ENCODE assay signal across 8 cellular contexts in genomic region chr4:139085141-139085540, GRCh38.
DNase-seq lines count a peak whose midpoint lies in the region; ATAC-seq and TF ChIP-seq lines count a peak whose summit lies in the region.

No MANE protein-coding gene starts in this region.

- H3K9me3 ChIP-seq in WERI-Rb-1 (ENCODE audit: severe bottlenecking): no peaks in the 10 kb centered on the region

- H3K27ac ChIP-seq in WERI-Rb-1: peak overlapping the region; percentile 94; the same call in 1 of the 2 replicates

- H3K36me3 Mint-ChIP-seq in glutamatergic neuron (ENCODE audit: unreplicated experiment): no peaks in the 10 kb centered on the region

- in situ Hi-C loops in GM13976 (cut with MboI; ENCODE audit: low sequenced_read_pairs, unreplicated experiment): no loop called here

- CTCF ChIA-PET in GM10248 (lab: Yijun Ruan, JAX): interaction anchor here (2.6 to 3.0 kb wide), 2 partner anchors 13 to 55 kb away, joined by 23 to 37 read pairs; no protein-coding TSS in a partner anchor

- peak overlapping the region; percentile 91 for H3K4me3 Mint-ChIP-seq in glutamatergic neuron (ENCODE audit: unreplicated experiment)
- H3K4me3 Mint-ChIP-seq in stimulated activated naive CD8-positive, alpha-beta T cell treated with anti-CD3 and anti-CD28 coated beads, Interleukin-15, amount 100 ng/mL, for 72 hours: peak overlapping the region; percentile 100

- TF ChIP-seq CTCF in GM10248 (IDR thresholded peaks at IDR 0.05; ENCODE audit: control extremely low read depth, extremely low read depth, low read depth, missing control alignments) (peak; percentile 12), WERI-Rb-1 (IDR thresholded peaks at IDR 0.05; ENCODE audit: low read depth, low read length) (no peak), glutamatergic neuron (IDR thresholded peaks at IDR 0.05; ENCODE audit: partially characterized antibody, unreplicated experiment) (peak; percentile 14), GM13976 (IDR thresholded peaks at IDR 0.05; ENCODE audit: borderline replicate concordance, control extremely low read depth, extremely low read depth, insufficient read depth, missing control alignments) (no peak)

- no peak overlapping the region for H3K27ac Mint-ChIP-seq in glutamatergic neuron (ENCODE audit: unreplicated experiment)
- peak overlapping the region in 1 of 2 donors; percentile 91 for H3K27ac Mint-ChIP-seq in stimulated activated naive CD8-positive, alpha-beta T cell treated with anti-CD3 and anti-CD28 coated beads, Interleukin-15, amount 100 ng/mL, for 72 hours

- H3K27me3 Mint-ChIP-seq in glutamatergic neuron (ENCODE audit: unreplicated experiment): peaks cover 5% of the 10 kb centered on the region
- H3K27me3 Mint-ChIP-seq in stimulated activated naive CD8-positive, alpha-beta T cell treated with anti-CD3 and anti-CD28 coated beads, Interleukin-15, amount 100 ng/mL, for 72 hours: no peaks in the 10 kb centered on the region

- DNase-seq in A172 (ENCODE audit: low spot score): peak; percentile 6
- DNase-seq in GM10248 (ENCODE audit: extremely low spot score): no peak
- no peak for DNase-seq in WERI-Rb-1
- DNase-seq in glutamatergic neuron: no peak
- DNase-seq in stimulated activated naive CD8-positive, alpha-beta T cell treated with anti-CD3 and anti-CD28 coated beads, Interleukin-15, amount 100 ng/mL, for 72 hours: no peak
- DNase-seq in T1000 (lab: John Stamatoyannopoulos, UW): no peak
- DNase-seq in GM13976 (ENCODE audit: low spot score): no peak
- DNase-seq in effector CD4-positive, alpha-beta T cell: no peak

- no peak for ATAC-seq in stimulated activated naive CD8-positive, alpha-beta T cell treated with anti-CD3 and anti-CD28 coated beads, Interleukin-15, amount 100 ng/mL, for 72 hours

- H3K9me3 Mint-ChIP-seq in glutamatergic neuron (ENCODE audit: unreplicated experiment): peaks cover 10% of the 10 kb centered on the region
- no peaks in the 10 kb centered on the region for H3K9me3 Mint-ChIP-seq in stimulated activated naive CD8-positive, alpha-beta T cell treated with anti-CD3 and anti-CD28 coated beads, Interleukin-15, amount 100 ng/mL, for 72 hours

- H3K36me3 ChIP-seq in WERI-Rb-1: peaks cover 5% of the 10 kb centered on the region

- no peaks in the 10 kb centered on the region for H3K27me3 ChIP-seq in WERI-Rb-1 (ENCODE audit: insufficient read depth, low read depth, severe bottlenecking)

- peaks cover 2% of the 10 kb centered on the region for H3K4me1 Mint-ChIP-seq in glutamatergic neuron (ENCODE audit: low read depth, unreplicated experiment)
- peaks cover 26% of the 10 kb centered on the region for H3K4me1 Mint-ChIP-seq in stimulated activated naive CD8-positive, alpha-beta T cell treated with anti-CD3 and anti-CD28 coated beads, Interleukin-15, amount 100 ng/mL, for 72 hours

- POLR2A ChIA-PET in GM10248 (lab: Yijun Ruan, JAX): no interaction called here

- H3K4me3 ChIP-seq in WERI-Rb-1 (ENCODE audit: low read depth, low read length): peak overlapping the region; percentile 85

Comparison
In these comparisons a context has a peak if more than half of its experiments do, and no peak if none do; other contexts are left out.
1. CTCF ChIP-seq: peak in GM10248 (single experiment) and glutamatergic neuron (single experiment); none in WERI-Rb-1 (single experiment) and GM13976 (single experiment).